Comparison of ENCODE assay signal across 24 cellular contexts in genomic region chr5:69305512-69305911, GRCh38.
"Had no signal": no experiment of that assay in that cellular context is flagged by ENCODE, and none has a peak within 500 bp of the region (broad histone marks: within the 10 kb centered on the region; RNA-seq: fewer than 3 reads in every experiment).

No MANE protein-coding gene starts in this region.

- H3K9me3 ChIP-seq: neutrophil, pancreas, psoas muscle, right lobe of liver, sigmoid colon, stomach, thoracic aorta, thyroid gland, tibial nerve, upper lobe of right lung, uterus had no signal

- H3K36me3 ChIP-seq: thyroid gland, uterus had no signal

- FAIRE-seq: pancreas, small intestine had no signal

- H3K4me1 ChIP-seq: pancreas, psoas muscle, right lobe of liver, sigmoid colon, stomach, thyroid gland, tibial nerve, upper lobe of right lung, uterus had no signal

- DNase-seq: naive thymus-derived CD8-positive, alpha-beta T cell; nephron progenitor cell; nucleus accumbens; pancreas; psoas muscle; right cardiac atrium; right lobe of liver; sigmoid colon; small intestine; stimulated activated CD4-positive, alpha-beta T cell treated with anti-CD3 and anti-CD28 coated beads, Interleukin-15, amount 100 ng/mL, for 24 hours; stimulated activated CD4-positive, alpha-beta T cell treated with anti-CD3 and anti-CD28 coated beads, Interleukin-2, amount 100 ng/mL, for 24 hours; stimulated activated CD4-positive, alpha-beta T cell treated with anti-CD3 and anti-CD28 coated beads, Interleukin-2, amount 100 ng/mL, for 48 hours; stimulated activated CD4-positive, alpha-beta T cell treated with anti-CD3 and anti-CD28 coated beads, Interleukin-4, amount 100 ng/mL, for 24 hours; stimulated activated naive B cell treated with anti-CD40 and anti-IgM and Interleukin-4, amounts not matched to agents 10 μg/mL and 1 μg/mL and 100 μg/mL, for 72 hours; stimulated activated naive CD4-positive, alpha-beta T cell treated with Interleukin-2 at 50 U/mL for 16 hours; stomach; thyroid gland; upper lobe of right lung; uterus had no signal

- H3K4me3 ChIP-seq: pancreas, psoas muscle, right lobe of liver, sigmoid colon, stomach, thoracic aorta, thyroid gland, tibial nerve, upper lobe of right lung, uterus had no signal

- ATAC-seq: naive thymus-derived CD8-positive, alpha-beta T cell; natural killer cell treated with Interleukin-12 subunit alpha and Interleukin-12 subunit beta and Interleukin-15 and Interleukin-18, amount 100 ng/mL, for 72 hours; pancreas; psoas muscle; right cardiac atrium; right lobe of liver; stimulated activated effector memory CD8-positive, alpha-beta T cell treated with anti-CD3 and anti-CD28 coated beads, Interleukin-12 subunit alpha, Interleukin-12 subunit beta, amount 100 ng/mL, for 72 hours; stimulated activated naive B cell treated with anti-CD40 and anti-IgM and Interleukin-4, amounts not matched to agents 10 μg/mL and 1 μg/mL and 100 μg/mL, for 72 hours; upper lobe of right lung had no signal

- H3K27me3 ChIP-seq: neutrophil, pancreas, right lobe of liver, sigmoid colon, stomach, thyroid gland, tibial nerve, upper lobe of right lung, uterus had no signal

- H3K27ac ChIP-seq: neutrophil, pancreas, psoas muscle, right lobe of liver, sigmoid colon, stomach, thoracic aorta, thyroid gland, tibial nerve, upper lobe of right lung, uterus had no signal
